Comparison of ENCODE assay signal across 20 cellular contexts in genomic region chr9:35271637-35272036, GRCh38.
DNase-seq lines count a peak whose midpoint lies in the region; ATAC-seq and TF ChIP-seq lines count a peak whose summit lies in the region.
"Had no signal": no experiment of that assay in that cellular context is flagged by ENCODE, and none has a peak within 500 bp of the region (broad histone marks: within the 10 kb centered on the region; RNA-seq: fewer than 3 reads in every experiment).

No MANE protein-coding gene starts in this region.

- peak; percentile 19 for DNase-seq in activated CD4-positive, alpha-beta T cell treated with anti-CD3 and anti-CD28 coated beads for 36 hours
- no peak for DNase-seq in activated CD4-positive, alpha-beta T cell treated with anti-CD3 and anti-CD28 coated beads for 1 hour
- DNase-seq in left ventricle myocardium inferior = no peak
- no peak for DNase-seq in left ventricle myocardium superior
- no peak for DNase-seq in stimulated activated effector memory CD8-positive, alpha-beta T cell treated with anti-CD3 and anti-CD28 coated beads, Interleukin-12 subunit alpha, Interleukin-12 subunit beta, amount 100 ng/mL, for 72 hours (ENCODE audit: low spot score in 2 of 2)
- DNase-seq in MM.1S = no peak
- DNase-seq in activated naive CD8-positive, alpha-beta T cell treated with anti-CD3 and anti-CD28 coated beads, Interleukin-2, amount 50 U/mL, for 24 hours = no peak
- DNase-seq: Caco-2; CD4-positive, CD25-positive, alpha-beta regulatory T cell; CD8-positive, alpha-beta T cell; DMS153; DND-41; H9 had no signal

- no peak overlapping the region for H3K27ac Mint-ChIP-seq in activated CD4-positive, alpha-beta T cell treated with anti-CD3 and anti-CD28 coated beads for 36 hours
- no peak overlapping the region for H3K27ac Mint-ChIP-seq in activated T-helper 17 cell treated with anti-CD3 and anti-CD28 coated beads, Interleukin-2, amount 50 U/mL, for 72 hours
- H3K27ac Mint-ChIP-seq in stimulated activated effector memory CD8-positive, alpha-beta T cell treated with anti-CD3 and anti-CD28 coated beads, Interleukin-12 subunit alpha, Interleukin-12 subunit beta, amount 100 ng/mL, for 72 hours = no peak overlapping the region
- H3K27ac Mint-ChIP-seq in activated naive CD8-positive, alpha-beta T cell treated with anti-CD3 and anti-CD28 coated beads, Interleukin-2, amount 50 U/mL, for 24 hours = no peak overlapping the region
- H3K27ac Mint-ChIP-seq: B cell; CD4-positive, CD25-positive, alpha-beta regulatory T cell; CD8-positive, alpha-beta T cell; GM23338; H9 had no signal

- peak; percentile 33 for ATAC-seq in activated CD4-positive, alpha-beta T cell treated with anti-CD3 and anti-CD28 coated beads for 36 hours
- ATAC-seq in left ventricle myocardium superior = no peak
- ATAC-seq in activated T-helper 17 cell treated with anti-CD3 and anti-CD28 coated beads, Interleukin-2, amount 50 U/mL, for 72 hours (replicated peaks) = peak; percentile 57
- peak; percentile 84 for ATAC-seq in stimulated activated effector memory CD8-positive, alpha-beta T cell treated with anti-CD3 and anti-CD28 coated beads, Interleukin-12 subunit alpha, Interleukin-12 subunit beta, amount 100 ng/mL, for 72 hours
- ATAC-seq in activated naive CD8-positive, alpha-beta T cell treated with anti-CD3 and anti-CD28 coated beads, Interleukin-2, amount 50 U/mL, for 24 hours = no peak
- ATAC-seq: CD8-positive, alpha-beta T cell; GM23338; HCT116 had no signal

- POLR2A ChIA-PET in activated CD4-positive, alpha-beta T cell treated with anti-CD3 and anti-CD28 coated beads for 36 hours (lab: Charles Lee) = no interaction called here

- intact Hi-C loops in activated CD4-positive, alpha-beta T cell treated with anti-CD3 and anti-CD28 coated beads for 36 hours (cut with DNase I, micrococcal nuclease) = no loop called here
- intact Hi-C loops in left ventricle myocardium inferior (cut with micrococcal nuclease) (no loop called here), left ventricle myocardium superior (cut with micrococcal nuclease) (no loop called here)

- no peak for TF ChIP-seq CTCF in left ventricle myocardium inferior (IDR thresholded peaks at IDR 0.05; ENCODE audit: borderline replicate concordance)
- no peak for TF ChIP-seq CTCF in MM.1S (IDR thresholded peaks at IDR 0.05; ENCODE audit: low read length)

- H3K4me3 Mint-ChIP-seq in activated CD4-positive, alpha-beta T cell treated with anti-CD3 and anti-CD28 coated beads for 36 hours = no peak overlapping the region
- no peak overlapping the region for H3K4me3 Mint-ChIP-seq in activated T-helper 17 cell treated with anti-CD3 and anti-CD28 coated beads, Interleukin-2, amount 50 U/mL, for 72 hours
- no peak overlapping the region for H3K4me3 Mint-ChIP-seq in stimulated activated effector memory CD8-positive, alpha-beta T cell treated with anti-CD3 and anti-CD28 coated beads, Interleukin-12 subunit alpha, Interleukin-12 subunit beta, amount 100 ng/mL, for 72 hours
- no peak overlapping the region for H3K4me3 Mint-ChIP-seq in activated naive CD8-positive, alpha-beta T cell treated with anti-CD3 and anti-CD28 coated beads, Interleukin-2, amount 50 U/mL, for 24 hours
- H3K4me3 Mint-ChIP-seq: B cell; CD4-positive, CD25-positive, alpha-beta regulatory T cell; CD8-positive, alpha-beta T cell; GM23338; H9 had no signal

- H3K4me2 ChIP-seq in MM.1S (ENCODE audit: low read depth, low read length) = no peak overlapping the region
- H3K4me2 ChIP-seq: BLaER1, GM23338 had no signal

- H3K79me2 ChIP-seq in MM.1S (ENCODE audit: low read length) = no peaks in the 10 kb centered on the region

- H3K4me3 ChIP-seq in left ventricle myocardium inferior = no peak overlapping the region
- no peak overlapping the region for H3K4me3 ChIP-seq in MM.1S (ENCODE audit: low read length)
- H3K4me3 ChIP-seq: BLaER1, GM23338 had no signal

- H3K27me3 ChIP-seq in left ventricle myocardium inferior (ENCODE audit: low read depth) (no peaks in the 10 kb centered on the region), MM.1S (replicated peaks; ENCODE audit: insufficient read depth, low read length) (no peaks in the 10 kb centered on the region)
- H3K27me3 ChIP-seq: BLaER1 had no signal

- no peaks in the 10 kb centered on the region for H3K9me3 ChIP-seq in left ventricle myocardium inferior (replicated peaks)
- no peaks in the 10 kb centered on the region for H3K9me3 ChIP-seq in MM.1S (replicated peaks; ENCODE audit: insufficient read depth, low read length)
- H3K9me3 ChIP-seq: BLaER1, Caco-2 had no signal

- CTCF ChIA-PET in activated CD4-positive, alpha-beta T cell treated with anti-CD3 and anti-CD28 coated beads for 36 hours (lab: Charles Lee) = no interaction called here

- H4K20me1 ChIP-seq in MM.1S (ENCODE audit: insufficient read depth, low read length) = no peaks in the 10 kb centered on the region
- H4K20me1 ChIP-seq: BLaER1 had no signal

- H3K27me3 Mint-ChIP-seq in activated CD4-positive, alpha-beta T cell treated with anti-CD3 and anti-CD28 coated beads for 36 hours = peaks cover 20% of the 10 kb centered on the region
- H3K27me3 Mint-ChIP-seq in activated T-helper 17 cell treated with anti-CD3 and anti-CD28 coated beads, Interleukin-2, amount 50 U/mL, for 72 hours = peaks cover 10% of the 10 kb centered on the region
- peaks cover 24% of the 10 kb centered on the region for H3K27me3 Mint-ChIP-seq in activated naive CD8-positive, alpha-beta T cell treated with anti-CD3 and anti-CD28 coated beads, Interleukin-2, amount 50 U/mL, for 24 hours

- H3K9me3 Mint-ChIP-seq in activated CD4-positive, alpha-beta T cell treated with anti-CD3 and anti-CD28 coated beads for 36 hours (ENCODE audit: low read depth) = no peaks in the 10 kb centered on the region
- H3K9me3 Mint-ChIP-seq in activated T-helper 17 cell treated with anti-CD3 and anti-CD28 coated beads, Interleukin-2, amount 50 U/mL, for 72 hours = no peaks in the 10 kb centered on the region
- H3K9me3 Mint-ChIP-seq in stimulated activated effector memory CD8-positive, alpha-beta T cell treated with anti-CD3 and anti-CD28 coated beads, Interleukin-12 subunit alpha, Interleukin-12 subunit beta, amount 100 ng/mL, for 72 hours = no peaks in the 10 kb centered on the region
- H3K9me3 Mint-ChIP-seq in activated naive CD8-positive, alpha-beta T cell treated with anti-CD3 and anti-CD28 coated beads, Interleukin-2, amount 50 U/mL, for 24 hours = no peaks in the 10 kb centered on the region
- H3K9me3 Mint-ChIP-seq: CD4-positive, CD25-positive, alpha-beta regulatory T cell; CD8-positive, alpha-beta T cell; GM23338; H9 had no signal

- peaks cover 43% of the 10 kb centered on the region for H3K4me1 ChIP-seq in left ventricle myocardium inferior
- no peaks in the 10 kb centered on the region for H3K4me1 ChIP-seq in MM.1S (ENCODE audit: low read length)

- no peaks in the 10 kb centered on the region for H3K36me3 ChIP-seq in left ventricle myocardium inferior
- no peaks in the 10 kb centered on the region for H3K36me3 ChIP-seq in MM.1S (replicated peaks; ENCODE audit: insufficient read depth, low read length)
- H3K36me3 ChIP-seq: BLaER1 had no signal

- H3F3A ChIP-seq in MM.1S (ENCODE audit: insufficient read depth, low read length) = no peaks in the 10 kb centered on the region

- peak overlapping the region; percentile 76 for H3K27ac ChIP-seq in left ventricle myocardium inferior (replicated peaks)
- H3K27ac ChIP-seq in MM.1S (ENCODE audit: low read length) = no peak overlapping the region
- H3K27ac ChIP-seq: 22Rv1, BLaER1, C4-2B had no signal

- H3K9me2 ChIP-seq in MM.1S (replicated peaks; ENCODE audit: insufficient read depth, low read length) = no peaks in the 10 kb centered on the region

- no peaks in the 10 kb centered on the region for H3K36me3 Mint-ChIP-seq in activated CD4-positive, alpha-beta T cell treated with anti-CD3 and anti-CD28 coated beads for 36 hours (ENCODE audit: low read depth)
- no peaks in the 10 kb centered on the region for H3K36me3 Mint-ChIP-seq in activated T-helper 17 cell treated with anti-CD3 and anti-CD28 coated beads, Interleukin-2, amount 50 U/mL, for 72 hours (ENCODE audit: low read depth)
- H3K36me3 Mint-ChIP-seq in stimulated activated effector memory CD8-positive, alpha-beta T cell treated with anti-CD3 and anti-CD28 coated beads, Interleukin-12 subunit alpha, Interleukin-12 subunit beta, amount 100 ng/mL, for 72 hours = no peaks in the 10 kb centered on the region
- H3K36me3 Mint-ChIP-seq in activated naive CD8-positive, alpha-beta T cell treated with anti-CD3 and anti-CD28 coated beads, Interleukin-2, amount 50 U/mL, for 24 hours (ENCODE audit: low read depth) = peaks cover 2% of the 10 kb centered on the region
- H3K36me3 Mint-ChIP-seq: CD4-positive, CD25-positive, alpha-beta regulatory T cell; CD8-positive, alpha-beta T cell had no signal

- peaks cover 10% of the 10 kb centered on the region for H3K4me1 Mint-ChIP-seq in activated CD4-positive, alpha-beta T cell treated with anti-CD3 and anti-CD28 coated beads for 36 hours
- H3K4me1 Mint-ChIP-seq in activated T-helper 17 cell treated with anti-CD3 and anti-CD28 coated beads, Interleukin-2, amount 50 U/mL, for 72 hours = peaks cover 6% of the 10 kb centered on the region
- peaks cover 18% of the 10 kb centered on the region for H3K4me1 Mint-ChIP-seq in stimulated activated effector memory CD8-positive, alpha-beta T cell treated with anti-CD3 and anti-CD28 coated beads, Interleukin-12 subunit alpha, Interleukin-12 subunit beta, amount 100 ng/mL, for 72 hours
- H3K4me1 Mint-ChIP-seq in activated naive CD8-positive, alpha-beta T cell treated with anti-CD3 and anti-CD28 coated beads, Interleukin-2, amount 50 U/mL, for 24 hours = peaks cover 40% of the 10 kb centered on the region

- H3K9ac ChIP-seq in MM.1S (ENCODE audit: low read length) = no peak overlapping the region
- H3K9ac ChIP-seq: BLaER1 had no signal

- no peak overlapping the region for H2AFZ ChIP-seq in MM.1S (ENCODE audit: low read length)
- H2AFZ ChIP-seq: GM23338 had no signal

Comparison
In these comparisons a context has a peak if more than half of its experiments do, and no peak if none do; other contexts are left out.
1. ATAC-seq: peak in activated CD4-positive, alpha-beta T cell treated with anti-CD3 and anti-CD28 coated beads for 36 hours (single experiment), activated T-helper 17 cell treated with anti-CD3 and anti-CD28 coated beads, Interleukin-2, amount 50 U/mL, for 72 hours (single experiment) and stimulated activated effector memory CD8-positive, alpha-beta T cell treated with anti-CD3 and anti-CD28 coated beads, Interleukin-12 subunit alpha, Interleukin-12 subunit beta, amount 100 ng/mL, for 72 hours (single experiment); none in left ventricle myocardium superior (single experiment) and activated naive CD8-positive, alpha-beta T cell treated with anti-CD3 and anti-CD28 coated beads, Interleukin-2, amount 50 U/mL, for 24 hours (single experiment).